Comparison of ENCODE assay signal across 6 cellular contexts in genomic region chr11:116488836-116489389, GRCh38.
"Had no signal": no experiment of that assay in that cellular context is flagged by ENCODE, and none has a peak within 500 bp of the region (broad histone marks: within the 10 kb centered on the region; RNA-seq: fewer than 3 reads in every experiment).

No MANE protein-coding gene starts in this region.

- H3K4me1 ChIP-seq: HAP-1 had no signal

- H3K4me3 ChIP-seq: GM23338, HAP-1 had no signal

- H3K9me3 ChIP-seq: HAP-1 had no signal

- H3K27ac ChIP-seq: HL-60 had no signal

- ATAC-seq: GM23338, HCT116, HepG2 had no signal

- DNase-seq: HFFc6 had no signal

- H3K4me2 ChIP-seq: GM23338 had no signal

- H3K36me3 ChIP-seq: HAP-1 had no signal

- H2AFZ ChIP-seq: GM23338 had no signal
